9 cellular contexts compared by ENCODE assay signal in the genomic region with DNA sequence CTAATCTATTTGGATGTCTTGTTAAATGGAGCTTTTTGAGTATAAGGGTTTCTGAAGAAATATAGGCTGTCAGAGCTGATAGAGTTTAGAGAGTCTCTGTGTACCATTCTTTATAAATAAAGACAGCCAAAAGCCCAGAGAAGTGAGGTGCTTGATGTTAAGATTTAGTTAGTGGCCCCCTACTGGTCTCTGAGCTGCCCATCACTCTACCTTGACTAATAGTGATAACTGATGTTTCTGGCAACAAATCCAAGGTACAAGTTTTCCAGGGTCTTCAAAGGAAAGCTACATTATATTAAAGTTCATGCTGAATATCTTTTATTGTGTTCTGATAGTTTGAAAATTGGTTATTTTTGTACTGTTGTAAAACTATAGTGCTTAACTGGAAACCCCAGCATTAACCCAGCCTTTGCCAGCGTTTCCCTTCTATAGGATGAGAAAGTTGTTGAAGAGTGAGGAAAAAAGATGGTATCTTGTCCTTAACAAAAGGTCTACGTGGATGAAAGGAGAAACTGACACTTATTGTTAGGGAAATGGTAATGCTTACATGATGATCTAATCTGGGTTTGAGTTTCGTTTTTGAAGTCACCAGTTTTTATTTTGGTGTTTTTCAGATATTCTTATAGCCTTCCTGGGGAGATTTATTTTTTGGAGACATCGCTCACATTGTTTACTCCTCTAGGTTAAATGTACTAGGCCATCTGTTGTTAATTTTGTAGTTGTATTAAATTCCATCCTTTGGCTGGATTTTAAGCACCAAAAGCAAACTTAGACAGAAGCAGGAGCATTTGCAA.
DNase-seq lines count a peak whose midpoint lies in the region; ATAC-seq and TF ChIP-seq lines count a peak whose summit lies in the region.
"Had no signal": no experiment of that assay in that cellular context is flagged by ENCODE, and none has a peak within 500 bp of the region (broad histone marks: within the 10 kb centered on the region; RNA-seq: fewer than 3 reads in every experiment).

No MANE protein-coding gene starts in this region.

- in situ Hi-C loops in GM13977 (cut with MboI; ENCODE audit: low pct_unique_long_range_greater_than_20kb, low sequenced_read_pairs, unreplicated experiment): no loop called here

- TF ChIP-seq CTCF in AG04449 (IDR thresholded peaks at IDR 0.05; ENCODE audit: insufficient read depth, low read length, missing control alignments) (peak; percentile 26), GM13977 (IDR thresholded peaks at IDR 0.05; ENCODE audit: extremely low read depth, insufficient read depth, missing control alignments) (peak; percentile 54), right lobe of liver (IDR thresholded peaks at IDR 0.05) (peak; percentile 17 to 30 (median 21)), PC-3 (conservative IDR thresholded peaks at IDR 0.05; ENCODE audit: low read depth, low read length) (no peak)

- no peak overlapping the region for H3K27ac Mint-ChIP-seq in activated CD4-positive, alpha-beta memory T cell treated with anti-CD3 and anti-CD28 coated beads, Interleukin-2, amount 10 ng/mL, durations not matched to agents 7 days and 5 days
- H3K27ac Mint-ChIP-seq in T-helper 2 cell treated with Interferon-gamma antibody and Interleukin-4, amounts not matched to agents 5 μg/mL and 100 μg/mL, for 36 hours: no peak overlapping the region
- H3K27ac Mint-ChIP-seq: activated CD8-positive, alpha-beta T cell treated with anti-CD3 and anti-CD28 coated beads for 36 hours had no signal

- ATAC-seq in right lobe of liver (peak in 1 of 4 donors; percentile 48), GM18517 (IDR thresholded peaks at IDR 0.05; ENCODE audit: unreplicated experiment) (no peak), PC-3 (no peak)
- ATAC-seq: activated CD8-positive, alpha-beta T cell treated with anti-CD3 and anti-CD28 coated beads for 36 hours had no signal

- H3K36me3 Mint-ChIP-seq in activated CD4-positive, alpha-beta memory T cell treated with anti-CD3 and anti-CD28 coated beads, Interleukin-2, amount 10 ng/mL, durations not matched to agents 7 days and 5 days (ENCODE audit: low read depth): no peaks in the 10 kb centered on the region
- no peaks in the 10 kb centered on the region for H3K36me3 Mint-ChIP-seq in T-helper 2 cell treated with Interferon-gamma antibody and Interleukin-4, amounts not matched to agents 5 μg/mL and 100 μg/mL, for 36 hours (ENCODE audit: low read depth)

- H3K4me3 ChIP-seq in AG04449 (ENCODE audit: low read depth, low read length): no peak overlapping the region
- no peak overlapping the region for H3K4me3 ChIP-seq in right lobe of liver
- no peak overlapping the region for H3K4me3 ChIP-seq in PC-3 (ENCODE audit: low read length)

- H3F3A ChIP-seq in PC-3 (ENCODE audit: low read length, unreplicated experiment): no peaks in the 10 kb centered on the region

- no peak for DNase-seq in AG04449 (ENCODE audit: low read depth, low spot score)
- no peak for DNase-seq in GM13977 (ENCODE audit: low spot score)
- peak; percentile 39 for DNase-seq in RPMI8226
- no peak for DNase-seq in right lobe of liver
- no peak for DNase-seq in activated CD4-positive, alpha-beta memory T cell treated with anti-CD3 and anti-CD28 coated beads, Interleukin-2, amount 10 ng/mL, durations not matched to agents 7 days and 5 days
- no peak for DNase-seq in PC-3
- no peak for DNase-seq in T-helper 2 cell treated with Interferon-gamma antibody and Interleukin-4, amounts not matched to agents 5 μg/mL and 100 μg/mL, for 36 hours (ENCODE audit: low spot score)
- DNase-seq: activated CD8-positive, alpha-beta T cell treated with anti-CD3 and anti-CD28 coated beads for 36 hours had no signal

- H3K36me3 ChIP-seq in right lobe of liver: no peaks in the 10 kb centered on the region
- no peaks in the 10 kb centered on the region for H3K36me3 ChIP-seq in PC-3 (ENCODE audit: low read depth, low read length)

- no peaks in the 10 kb centered on the region for H3K9me2 ChIP-seq in PC-3 (replicated peaks; ENCODE audit: low read length)

- no TSS peak for BruUV-seq in PC-3 (replicated peaks; lab: Mats Ljungman, UMichigan)

- 45% methylated on average over 4 of the region's 4 CpGs for whole genome bisulfite sequencing in right lobe of liver (ENCODE audit: insufficient coverage, low coverage, low lambda C conversion rate, missing lambda C conversion rate)

- TF ChIP-seq POLR2A in right lobe of liver (IDR thresholded peaks at IDR 0.05): no peak

- H3K9ac ChIP-seq in PC-3 (ENCODE audit: low read length): no peak overlapping the region

- no peak overlapping the region for H3K4me3 Mint-ChIP-seq in activated CD4-positive, alpha-beta memory T cell treated with anti-CD3 and anti-CD28 coated beads, Interleukin-2, amount 10 ng/mL, durations not matched to agents 7 days and 5 days
- H3K4me3 Mint-ChIP-seq in T-helper 2 cell treated with Interferon-gamma antibody and Interleukin-4, amounts not matched to agents 5 μg/mL and 100 μg/mL, for 36 hours: no peak overlapping the region
- H3K4me3 Mint-ChIP-seq: activated CD8-positive, alpha-beta T cell treated with anti-CD3 and anti-CD28 coated beads for 36 hours had no signal

- H3K27ac ChIP-seq in right lobe of liver (no peak overlapping the region), PC-3 (ENCODE audit: low read length) (no peak overlapping the region)

- POLR2A ChIA-PET in AG04449 (lab: Yijun Ruan, JAX) (interaction anchor here (0.7 kb wide), 1 partner anchor 194 kb away, joined by 3 read pairs; no protein-coding TSS in a partner anchor), PC-3 (lab: Charles Lee; ENCODE audit: unreplicated experiment) (no interaction called here)
- POLR2A ChIA-PET in activated CD4-positive, alpha-beta memory T cell treated with anti-CD3 and anti-CD28 coated beads, Interleukin-2, amount 10 ng/mL, durations not matched to agents 7 days and 5 days (lab: Charles Lee): no interaction called here

- no peaks in the 10 kb centered on the region for H3K4me1 Mint-ChIP-seq in activated CD4-positive, alpha-beta memory T cell treated with anti-CD3 and anti-CD28 coated beads, Interleukin-2, amount 10 ng/mL, durations not matched to agents 7 days and 5 days
- no peaks in the 10 kb centered on the region for H3K4me1 Mint-ChIP-seq in T-helper 2 cell treated with Interferon-gamma antibody and Interleukin-4, amounts not matched to agents 5 μg/mL and 100 μg/mL, for 36 hours (ENCODE audit: low read depth)

- no peaks in the 10 kb centered on the region for H3K27me3 Mint-ChIP-seq in activated CD4-positive, alpha-beta memory T cell treated with anti-CD3 and anti-CD28 coated beads, Interleukin-2, amount 10 ng/mL, durations not matched to agents 7 days and 5 days
- no peaks in the 10 kb centered on the region for H3K27me3 Mint-ChIP-seq in T-helper 2 cell treated with Interferon-gamma antibody and Interleukin-4, amounts not matched to agents 5 μg/mL and 100 μg/mL, for 36 hours (ENCODE audit: low read depth)

- H2AFZ ChIP-seq in PC-3 (ENCODE audit: low read length): no peak overlapping the region

- H3K4me1 ChIP-seq in right lobe of liver (no peaks in the 10 kb centered on the region), PC-3 (ENCODE audit: insufficient read depth, low read length) (no peaks in the 10 kb centered on the region)

- no peaks in the 10 kb centered on the region for H3K9me3 Mint-ChIP-seq in activated CD4-positive, alpha-beta memory T cell treated with anti-CD3 and anti-CD28 coated beads, Interleukin-2, amount 10 ng/mL, durations not matched to agents 7 days and 5 days
- no peaks in the 10 kb centered on the region for H3K9me3 Mint-ChIP-seq in T-helper 2 cell treated with Interferon-gamma antibody and Interleukin-4, amounts not matched to agents 5 μg/mL and 100 μg/mL, for 36 hours
- H3K9me3 Mint-ChIP-seq: activated CD8-positive, alpha-beta T cell treated with anti-CD3 and anti-CD28 coated beads for 36 hours had no signal

- H3K4me2 ChIP-seq in PC-3 (ENCODE audit: low read length): no peak overlapping the region

- intact Hi-C loops in right lobe of liver (cut with DNase I) (no loop called here), PC-3 (cut with micrococcal nuclease) (no loop called here)

- H4K20me1 ChIP-seq in PC-3 (ENCODE audit: low read length): no peaks in the 10 kb centered on the region

- H3K9me3 ChIP-seq in right lobe of liver (no peaks in the 10 kb centered on the region), PC-3 (ENCODE audit: low read length) (peaks cover 18% of the 10 kb centered on the region; the same call in 1 of the 2 replicates)

- H3K79me2 ChIP-seq in PC-3 (ENCODE audit: low read length): no peaks in the 10 kb centered on the region

- H3K27me3 ChIP-seq in right lobe of liver: no peaks in the 10 kb centered on the region
- no peaks in the 10 kb centered on the region for H3K27me3 ChIP-seq in PC-3 (ENCODE audit: low read length)

- CTCF ChIA-PET in AG04449 (lab: Yijun Ruan, JAX): interaction anchor here (1.2 to 2.0 kb wide), 3 partner anchors 10 to 20 kb away, joined by 4 to 10 read pairs (median 5); no protein-coding TSS in a partner anchor
- CTCF ChIA-PET in activated CD4-positive, alpha-beta memory T cell treated with anti-CD3 and anti-CD28 coated beads, Interleukin-2, amount 10 ng/mL, durations not matched to agents 7 days and 5 days (lab: Charles Lee): no interaction called here
- CTCF ChIA-PET in PC-3 (lab: Charles Lee): no interaction called here
